Comparison of ENCODE assay signal across 8 cellular contexts in genomic region chr12:52327086-52327829, GRCh38. TPM values are rescaled to one million over a fixed set of nuclear protein-coding genes. Genes with fewer than 3 reads are reported as not detected.
DNase-seq lines count a peak whose midpoint lies in the region; ATAC-seq and TF ChIP-seq lines count a peak whose summit lies in the region.

No MANE protein-coding gene starts in this region.

- no peaks in the 10 kb centered on the region for H3K27me3 ChIP-seq in H7 (ENCODE audit: control insufficient read depth, insufficient read depth, low read length)
- H3K27me3 ChIP-seq in RWPE2 (ENCODE audit: insufficient read depth, poor library complexity, severe bottlenecking) = no peaks in the 10 kb centered on the region
- peaks cover 15% of the 10 kb centered on the region for H3K27me3 ChIP-seq in osteoblast (ENCODE audit: insufficient read depth, low read length)
- peaks cover 0 to 3% of the 10 kb centered on the region in 2 donors for H3K27me3 ChIP-seq in tibial nerve

- no peak overlapping the region for H3K4me3 ChIP-seq in H7 (ENCODE audit: insufficient read depth, low read depth, low read length)
- no peak overlapping the region for H3K4me3 ChIP-seq in RWPE2 (ENCODE audit: severe bottlenecking)
- peak overlapping the region; percentile 39 for H3K4me3 ChIP-seq in osteoblast (ENCODE audit: insufficient read depth, low read length)
- H3K4me3 ChIP-seq in tibial nerve = no peak overlapping the region

- peaks cover 22% of the 10 kb centered on the region for H3K27me3 Mint-ChIP-seq in activated T-helper 2 cell treated with anti-CD3 and anti-CD28 coated beads, Interferon-gamma antibody, Interleukin-2, Interleukin-4, amounts not matched to agents 10 μg/mL and 5 μg/mL and 100 μg/mL, durations not matched to agents 14 hours and 24 hours and 36 hours (ENCODE audit: low read depth)

- H3K79me2 ChIP-seq in osteoblast (ENCODE audit: insufficient read depth, low read length) = no peaks in the 10 kb centered on the region

- H3K9me3 Mint-ChIP-seq in activated T-helper 2 cell treated with anti-CD3 and anti-CD28 coated beads, Interferon-gamma antibody, Interleukin-2, Interleukin-4, amounts not matched to agents 10 μg/mL and 5 μg/mL and 100 μg/mL, durations not matched to agents 14 hours and 24 hours and 36 hours = no peaks in the 10 kb centered on the region

- H4K20me1 ChIP-seq in osteoblast (ENCODE audit: insufficient read depth, low read length) = no peaks in the 10 kb centered on the region

- peak overlapping the region; percentile 61 for H3K4me2 ChIP-seq in osteoblast (ENCODE audit: insufficient read depth, low read length)

- H3K36me3 Mint-ChIP-seq in activated T-helper 2 cell treated with anti-CD3 and anti-CD28 coated beads, Interferon-gamma antibody, Interleukin-2, Interleukin-4, amounts not matched to agents 10 μg/mL and 5 μg/mL and 100 μg/mL, durations not matched to agents 14 hours and 24 hours and 36 hours (ENCODE audit: low read depth) = no peaks in the 10 kb centered on the region

- peaks cover 11% of the 10 kb centered on the region for H3K4me1 Mint-ChIP-seq in activated T-helper 2 cell treated with anti-CD3 and anti-CD28 coated beads, Interferon-gamma antibody, Interleukin-2, Interleukin-4, amounts not matched to agents 10 μg/mL and 5 μg/mL and 100 μg/mL, durations not matched to agents 14 hours and 24 hours and 36 hours (ENCODE audit: low read depth)

- no peak for TF ChIP-seq POLR2A in tibial nerve (IDR thresholded peaks at IDR 0.05)

- H3K4me3 Mint-ChIP-seq in activated T-helper 2 cell treated with anti-CD3 and anti-CD28 coated beads, Interferon-gamma antibody, Interleukin-2, Interleukin-4, amounts not matched to agents 10 μg/mL and 5 μg/mL and 100 μg/mL, durations not matched to agents 14 hours and 24 hours and 36 hours (ENCODE audit: low read depth) = no peak overlapping the region

- DNase-seq in ELR (ENCODE audit: low read depth) (peak; percentile 95), H7 (peak; percentile 92), M059J (ENCODE audit: low read depth) (peak; percentile 93), RWPE2 (ENCODE audit: low spot score) (peak; percentile 86), foreskin melanocyte (peak; percentile 73), osteoblast (ENCODE audit: insufficient read length, low spot score, missing footprints) (peak; percentile 99), tibial nerve (ENCODE audit: low spot score in 2 of 2) (peak; percentile 35 to 74)
- peak; percentile 68 for DNase-seq in activated T-helper 2 cell treated with anti-CD3 and anti-CD28 coated beads, Interferon-gamma antibody, Interleukin-2, Interleukin-4, amounts not matched to agents 10 μg/mL and 5 μg/mL and 100 μg/mL, durations not matched to agents 14 hours and 24 hours and 36 hours (ENCODE audit: low spot score)

- peak; percentile 98 for TF ChIP-seq CTCF in RWPE2 (IDR thresholded peaks at IDR 0.05; ENCODE audit: poor library complexity, severe bottlenecking)
- TF ChIP-seq CTCF in osteoblast (IDR thresholded peaks at IDR 0.05; ENCODE audit: extremely low read depth, low read depth, low read length) = peak; percentile 99
- TF ChIP-seq CTCF in tibial nerve (IDR thresholded peaks at IDR 0.05) = peak; percentile 53 to 68 (median 64)

- H3K36me3 ChIP-seq in H7 (replicated peaks; ENCODE audit: control insufficient read depth, insufficient read depth, low read length) = no peaks in the 10 kb centered on the region
- no peaks in the 10 kb centered on the region for H3K36me3 ChIP-seq in RWPE2 (ENCODE audit: low read depth)
- H3K36me3 ChIP-seq in osteoblast (ENCODE audit: insufficient read depth, low read length) = no peaks in the 10 kb centered on the region
- no peaks in the 10 kb centered on the region for H3K36me3 ChIP-seq in tibial nerve

- WGBS in tibial nerve, 2 donors = 40 to 41% methylated on average over 10 of the region's 10 CpGs

- ATAC-seq in RWPE2 (ENCODE audit: low read depth) = peak; percentile 95

- intact Hi-C loops in activated T-helper 2 cell treated with anti-CD3 and anti-CD28 coated beads, Interferon-gamma antibody, Interleukin-2, Interleukin-4, amounts not matched to agents 10 μg/mL and 5 μg/mL and 100 μg/mL, durations not matched to agents 14 hours and 24 hours and 36 hours (cut with micrococcal nuclease) = loop anchor here (2.0 kb wide), 1 partner anchor 174 kb away; no protein-coding TSS in a partner anchor

- H3K27ac Mint-ChIP-seq in activated T-helper 2 cell treated with anti-CD3 and anti-CD28 coated beads, Interferon-gamma antibody, Interleukin-2, Interleukin-4, amounts not matched to agents 10 μg/mL and 5 μg/mL and 100 μg/mL, durations not matched to agents 14 hours and 24 hours and 36 hours = no peak overlapping the region

- H3K4me1 ChIP-seq in RWPE2 (ENCODE audit: insufficient read depth, poor library complexity, severe bottlenecking) (no peaks in the 10 kb centered on the region), osteoblast (ENCODE audit: insufficient read depth, low read length) (peaks cover 3% of the 10 kb centered on the region), tibial nerve (no peaks in the 10 kb centered on the region)

- peak overlapping the region; percentile 62 for H2AFZ ChIP-seq in osteoblast (ENCODE audit: low read length)

- H3K9me3 ChIP-seq in RWPE2 (ENCODE audit: severe bottlenecking) = no peaks in the 10 kb centered on the region
- no peaks in the 10 kb centered on the region for H3K9me3 ChIP-seq in osteoblast (ENCODE audit: low read depth, low read length)
- no peaks in the 10 kb centered on the region for H3K9me3 ChIP-seq in tibial nerve

- TF ChIP-seq EP300 in tibial nerve (IDR thresholded peaks at IDR 0.05) = no peak

- H3K27ac ChIP-seq in RWPE2 (ENCODE audit: poor library complexity, severe bottlenecking) = peak overlapping the region; percentile 17
- H3K27ac ChIP-seq in osteoblast (ENCODE audit: low read depth, low read length) = no peak overlapping the region
- no peak overlapping the region for H3K27ac ChIP-seq in tibial nerve

RNA-seq across cellular contexts. Expression of gene KRT83, which starts 6.1 kb away (rescaled TPM):
- total RNA-seq in H7 (2014; rRNA removed; shearing (Covaris generic)) = 0.10 TPM in 1 of 2 replicates, not detected in the other
- total RNA-seq in M059J (2014; rRNA removed; shearing (Covaris generic)) = 0.22 TPM in 1 of 2 replicates, not detected in the other
- total RNA-seq in activated T-helper 2 cell treated with anti-CD3 and anti-CD28 coated beads, Interferon-gamma antibody, Interleukin-2, Interleukin-4, amounts not matched to agents 10 μg/mL and 5 μg/mL and 100 μg/mL, durations not matched to agents 14 hours and 24 hours and 36 hours = not detected in 2 replicates
- total RNA-seq in osteoblast = not detected in 2 replicates
- total RNA-seq in tibial nerve = not detected

RNA-seq across cellular contexts. Expression of gene KRT81, which starts 35.9 kb away (rescaled TPM):
- total RNA-seq in H7 (2014; rRNA removed; shearing (Covaris generic)) = not detected in 2 replicates
- 320 and 412 TPM in 2 replicates for total RNA-seq in M059J (2014; rRNA removed; shearing (Covaris generic))
- total RNA-seq in activated T-helper 2 cell treated with anti-CD3 and anti-CD28 coated beads, Interferon-gamma antibody, Interleukin-2, Interleukin-4, amounts not matched to agents 10 μg/mL and 5 μg/mL and 100 μg/mL, durations not matched to agents 14 hours and 24 hours and 36 hours = not detected in 2 replicates
- 0.29 TPM in 1 of 2 replicates, not detected in the other for total RNA-seq in osteoblast
- not detected for total RNA-seq in tibial nerve

RNA-seq across cellular contexts. Expression of gene KRT85, which starts 40.0 kb away (rescaled TPM):
- not detected in 2 replicates for total RNA-seq in H7 (2014; rRNA removed; shearing (Covaris generic))
- not detected in 2 replicates for total RNA-seq in M059J (2014; rRNA removed; shearing (Covaris generic))
- total RNA-seq in activated T-helper 2 cell treated with anti-CD3 and anti-CD28 coated beads, Interferon-gamma antibody, Interleukin-2, Interleukin-4, amounts not matched to agents 10 μg/mL and 5 μg/mL and 100 μg/mL, durations not matched to agents 14 hours and 24 hours and 36 hours = not detected in 2 replicates
- total RNA-seq in osteoblast = not detected in 2 replicates
- not detected for total RNA-seq in tibial nerve

RNA-seq across cellular contexts. Expression of gene KRT86, which starts 52.8 kb away (rescaled TPM):
- not detected in 2 replicates for total RNA-seq in H7 (2014; rRNA removed; shearing (Covaris generic))
- 5.8 and 8.1 TPM in 2 replicates for total RNA-seq in M059J (2014; rRNA removed; shearing (Covaris generic))
- 0.28 and 0.34 TPM in 2 replicates for total RNA-seq in activated T-helper 2 cell treated with anti-CD3 and anti-CD28 coated beads, Interferon-gamma antibody, Interleukin-2, Interleukin-4, amounts not matched to agents 10 μg/mL and 5 μg/mL and 100 μg/mL, durations not matched to agents 14 hours and 24 hours and 36 hours
- total RNA-seq in osteoblast (under 0.01 and 0.36 TPM in 2 replicates), tibial nerve (not detected)

RNA-seq across cellular contexts. Expression of gene KRT84, which starts 58.2 kb away (rescaled TPM):
- total RNA-seq in H7 (2014; rRNA removed; shearing (Covaris generic)) = not detected in 2 replicates
- total RNA-seq in M059J (2014; rRNA removed; shearing (Covaris generic)) = not detected in 2 replicates
- total RNA-seq in activated T-helper 2 cell treated with anti-CD3 and anti-CD28 coated beads, Interferon-gamma antibody, Interleukin-2, Interleukin-4, amounts not matched to agents 10 μg/mL and 5 μg/mL and 100 μg/mL, durations not matched to agents 14 hours and 24 hours and 36 hours = not detected in 2 replicates
- total RNA-seq in osteoblast = not detected in 2 replicates
- total RNA-seq in tibial nerve = not detected

Comparison
In these comparisons a context has a peak if more than half of its experiments do, and no peak if none do; other contexts are left out.
1. RNA of gene KRT81, which starts 35.9 kb away (total RNA-seq): 320 to 412 TPM in M059J; not detected in H7, not detected in activated T-helper 2 cell treated with anti-CD3 and anti-CD28 coated beads, Interferon-gamma antibody, Interleukin-2, Interleukin-4, amounts not matched to agents 10 μg/mL and 5 μg/mL and 100 μg/mL, durations not matched to agents 14 hours and 24 hours and 36 hours, 0.29 TPM in osteoblast and not detected in tibial nerve; every median in the first group is over 100 times any median in the second.
2. Peak in every context shown above with its lines, with median percentiles within 50 percentile points of each other: DNase-seq and CTCF ChIP-seq.